Comparison of ENCODE assay signal across 1 cellular context in genomic region chr1:56494306-56494705, GRCh38.
TF ChIP-seq lines count a peak whose summit lies in the region.

No MANE protein-coding gene starts in this region.

TF ChIP-seq in HepG2, 621 proteins besides CTCF, POLR2A, EP300 and RAD21 (continues in another document):
- TF ChIP-seq ELF1 (CRISPR knock-in tag; IDR thresholded peaks at IDR 0.05), result peak; percentile 54; the same call in 1 of the 2 replicates
- TF ChIP-seq ZNF878 (CRISPR knock-in tag; IDR thresholded peaks at IDR 0.05), result peak; percentile 77; the same call in 1 of the 2 replicates
- peak; percentile 63 for TF ChIP-seq TFDP2 (CRISPR knock-in tag; IDR thresholded peaks at IDR 0.05)
- TF ChIP-seq ZMYM4 (CRISPR knock-in tag; IDR thresholded peaks at IDR 0.05), result peak; percentile 84
- TF ChIP-seq TRAFD1 (CRISPR knock-in tag; IDR thresholded peaks at IDR 0.05; ENCODE audit: borderline replicate concordance), result 0 out of 2 replicates have a peak, but pooled peaks have one; percentile 38
- peak; percentile 31; the same call in 1 of the 2 replicates for TF ChIP-seq ZNF704 (CRISPR knock-in tag; IDR thresholded peaks at IDR 0.05; ENCODE audit: borderline replicate concordance)
- no peak for TF ChIP-seq KLF15 (CRISPR knock-in tag; IDR thresholded peaks at IDR 0.05; ENCODE audit: borderline replicate concordance)
- no peak for TF ChIP-seq ZXDC (CRISPR knock-in tag; IDR thresholded peaks at IDR 0.05)
- no peak for TF ChIP-seq ZNF318 (CRISPR knock-in tag; IDR thresholded peaks at IDR 0.05)
- no peak; the same call in none of the 2 replicates for TF ChIP-seq RBAK (CRISPR knock-in tag; IDR thresholded peaks at IDR 0.05)
- TF ChIP-seq FOXO4 (CRISPR knock-in tag; conservative IDR thresholded peaks at IDR 0.05), result no peak
- TF ChIP-seq PAWR (CRISPR knock-in tag; IDR thresholded peaks at IDR 0.05; ENCODE audit: borderline replicate concordance), result no peak
- TF ChIP-seq ZNF205 (CRISPR knock-in tag; IDR thresholded peaks at IDR 0.05), result no peak; the same call in none of the 2 replicates
- TF ChIP-seq RERE (CRISPR knock-in tag; IDR thresholded peaks at IDR 0.05; ENCODE audit: low read depth), result peak; percentile 92
- no peak for TF ChIP-seq DZIP1 (CRISPR knock-in tag; IDR thresholded peaks at IDR 0.05)
- TF ChIP-seq STAG1 (CRISPR knock-in tag; IDR thresholded peaks at IDR 0.05), result peak; percentile 43
- TF ChIP-seq HNF1B (CRISPR knock-in tag; IDR thresholded peaks at IDR 0.05), result peak; percentile 61; the same call in 1 of the 2 replicates
- peak; percentile 80; the same call in 1 of the 2 replicates for TF ChIP-seq ZNF292 (CRISPR knock-in tag; IDR thresholded peaks at IDR 0.05; ENCODE audit: borderline replicate concordance, low read depth)
- peak; percentile 73 for TF ChIP-seq XRCC5 (optimal IDR thresholded peaks at IDR 0.05; ENCODE audit: low read length)
- TF ChIP-seq ELF4 (CRISPR knock-in tag; IDR thresholded peaks at IDR 0.05; ENCODE audit: borderline replicate concordance), result peak; percentile 82
- peak; percentile 53; the same call in 1 of the 2 replicates for TF ChIP-seq ESRRA (CRISPR knock-in tag; IDR thresholded peaks at IDR 0.05; ENCODE audit: low read depth)
